In the genomic region with DNA sequence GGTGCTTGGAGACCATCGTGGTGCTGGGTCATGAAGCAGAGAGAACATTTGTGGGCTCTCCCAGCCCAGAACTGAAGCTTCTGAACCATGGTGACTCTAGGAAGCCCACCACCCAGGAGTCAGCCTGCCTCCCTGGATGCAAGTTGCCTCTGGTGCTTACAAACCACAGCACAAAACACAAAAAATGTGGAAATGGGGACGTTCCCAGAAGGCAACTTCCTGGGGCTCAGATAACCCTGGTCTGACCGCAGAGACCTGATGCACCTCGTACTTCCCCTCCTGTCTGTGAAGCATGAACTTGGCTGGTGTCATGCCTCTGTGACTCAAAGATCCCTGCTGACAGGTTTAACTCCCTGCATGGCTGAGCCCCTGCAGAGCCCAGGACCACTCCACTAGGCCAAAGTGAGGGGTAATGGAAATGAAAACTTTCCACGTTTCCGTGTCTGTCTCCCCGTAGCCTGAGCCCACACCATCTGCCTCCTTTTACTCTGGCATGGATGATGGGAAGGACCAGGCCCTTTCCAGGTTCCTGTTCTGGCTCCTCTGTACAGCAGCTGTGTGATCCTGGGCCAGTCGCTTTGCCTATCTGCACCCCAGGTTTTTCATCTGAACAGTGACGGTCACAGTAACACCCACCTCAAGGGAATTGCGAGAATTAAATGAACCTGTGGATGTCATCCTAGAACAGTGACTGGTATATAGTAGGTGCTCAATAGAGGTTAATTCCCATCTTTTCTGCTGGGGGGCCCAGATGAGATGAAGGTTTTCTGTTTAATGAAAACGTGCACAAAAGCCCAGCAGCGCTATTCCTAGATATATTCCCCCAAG, we compare ENCODE assay signal across 1 cellular context.
A peak's percentile ranks its signal among the peaks of the same experiment; 100 is the strongest.
TF ChIP-seq lines count a peak whose summit lies in the region.

No MANE protein-coding gene starts in this region.

TF ChIP-seq in K562, 482 proteins besides CTCF, POLR2A, EP300 and RAD21 (continued from another document):
- TF ChIP-seq, protein P1, sequence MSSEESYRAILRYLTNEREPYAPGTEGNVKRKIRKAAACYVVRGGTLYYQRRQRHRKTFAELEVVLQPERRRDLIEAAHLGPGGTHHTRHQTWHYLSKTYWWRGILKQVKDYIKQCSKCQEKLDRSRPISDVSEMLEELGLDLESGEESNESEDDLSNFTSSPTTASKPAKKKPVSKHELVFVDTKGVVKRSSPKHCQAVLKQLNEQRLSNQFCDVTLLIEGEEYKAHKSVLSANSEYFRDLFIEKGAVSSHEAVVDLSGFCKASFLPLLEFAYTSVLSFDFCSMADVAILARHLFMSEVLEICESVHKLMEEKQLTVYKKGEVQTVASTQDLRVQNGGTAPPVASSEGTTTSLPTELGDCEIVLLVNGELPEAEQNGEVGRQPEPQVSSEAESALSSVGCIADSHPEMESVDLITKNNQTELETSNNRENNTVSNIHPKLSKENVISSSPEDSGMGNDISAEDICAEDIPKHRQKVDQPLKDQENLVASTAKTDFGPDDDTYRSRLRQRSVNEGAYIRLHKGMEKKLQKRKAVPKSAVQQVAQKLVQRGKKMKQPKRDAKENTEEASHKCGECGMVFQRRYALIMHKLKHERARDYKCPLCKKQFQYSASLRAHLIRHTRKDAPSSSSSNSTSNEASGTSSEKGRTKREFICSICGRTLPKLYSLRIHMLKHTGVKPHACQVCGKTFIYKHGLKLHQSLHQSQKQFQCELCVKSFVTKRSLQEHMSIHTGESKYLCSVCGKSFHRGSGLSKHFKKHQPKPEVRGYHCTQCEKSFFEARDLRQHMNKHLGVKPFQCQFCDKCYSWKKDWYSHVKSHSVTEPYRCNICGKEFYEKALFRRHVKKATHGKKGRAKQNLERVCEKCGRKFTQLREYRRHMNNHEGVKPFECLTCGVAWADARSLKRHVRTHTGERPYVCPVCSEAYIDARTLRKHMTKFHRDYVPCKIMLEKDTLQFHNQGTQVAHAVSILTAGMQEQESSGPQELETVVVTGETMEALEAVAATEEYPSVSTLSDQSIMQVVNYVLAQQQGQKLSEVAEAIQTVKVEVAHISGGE (CRISPR knock-in tag; IDR thresholded peaks at IDR 0.05): peak in 1 of 3 experiments; percentile 47; a peak in 1 of 6 replicates
- TF ChIP-seq ADNP (tag; IDR thresholded peaks at IDR 0.05) (no peak), SMAD4 (CRISPR knock-in tag; conservative IDR thresholded peaks at IDR 0.05) (peak; percentile 84), RBM14 (IDR thresholded peaks at IDR 0.05; ENCODE audit: borderline replicate concordance, insufficient read depth, low read depth, low read length) (no peak), ARID1B (IDR thresholded peaks at IDR 0.05) (peak; percentile 50; the same call in 1 of the 2 replicates), TEAD2 (tag; IDR thresholded peaks at IDR 0.05) (no peak), CTBP1 (IDR thresholded peaks at IDR 0.05; ENCODE audit: borderline replicate concordance) (peak; percentile 48; the same call in 1 of the 2 replicates), ZNF24 (IDR thresholded peaks at IDR 0.05) (no peak), KLF1 (tag; IDR thresholded peaks at IDR 0.05) (no peak), ZNF436 (CRISPR knock-in tag; IDR thresholded peaks at IDR 0.05) (no peak), GABPA (tag; conservative IDR thresholded peaks at IDR 0.05; ENCODE audit: low read depth) (peak; percentile 65), NR2C1 (IDR thresholded peaks at IDR 0.05) (no peak), NR2C1 (tag; IDR thresholded peaks at IDR 0.05) (0 out of 2 replicates have a peak, but pooled peaks have one; percentile 30), ZNF263 (CRISPR knock-in tag; IDR thresholded peaks at IDR 0.05; ENCODE audit: borderline replicate concordance) (no peak), ZBTB7A (IDR thresholded peaks at IDR 0.05; ENCODE audit: borderline replicate concordance, control insufficient read depth, low read depth, low read length) (0 out of 2 replicates have a peak, but pooled peaks have one; percentile 4), TAF15 (IDR thresholded peaks at IDR 0.05; ENCODE audit: low read depth, low read length) (no peak), ZNF165 (CRISPR knock-in tag; IDR thresholded peaks at IDR 0.05; ENCODE audit: borderline replicate concordance) (peak; percentile 24; the same call in 1 of the 2 replicates), NFE2 (IDR thresholded peaks at IDR 0.05; ENCODE audit: low read depth) (0 out of 2 replicates have a peak, but pooled peaks have one; percentile 3), ETV5 (CRISPR knock-in tag; IDR thresholded peaks at IDR 0.05; ENCODE audit: low read depth) (peak; percentile 75; the same call in 1 of the 2 replicates), NR2C2 (CRISPR knock-in tag; IDR thresholded peaks at IDR 0.05) (no peak), NR2C2 (tag; IDR thresholded peaks at IDR 0.05) (peak; percentile 59; the same call in 1 of the 2 replicates), ZNF143 (CRISPR knock-in tag; IDR thresholded peaks at IDR 0.05) (no peak), ZNF311 (CRISPR knock-in tag; IDR thresholded peaks at IDR 0.05) (0 out of 2 replicates have a peak, but pooled peaks have one; percentile 57), ETV6 (IDR thresholded peaks at IDR 0.05; ENCODE audit: borderline replicate concordance in 1 of 2, low read depth in 2 of 2, low read length in 1 of 2) (peak in 1 of 2 experiments; percentile 87; a peak in 2 of 4 replicates), ETV6 (CRISPR knock-in tag; IDR thresholded peaks at IDR 0.05; ENCODE audit: borderline replicate concordance) (no peak), YY1 (IDR thresholded peaks at IDR 0.05; ENCODE audit: borderline replicate concordance in 1 of 3, control insufficient read depth in 1 of 3, extremely low read depth in 1 of 3, insufficient read depth in 3 of 3, insufficient read length in 1 of 3, insufficient replicate concordance in 2 of 3, low read depth in 1 of 3, low read length in 2 of 3) (no peak), SNRNP70 (optimal IDR thresholded peaks at IDR 0.05; ENCODE audit: low read depth, low read length) (no peak), BHLHE40 (IDR thresholded peaks at IDR 0.05; ENCODE audit: low read length) (no peak), TAF7 (tag; IDR thresholded peaks at IDR 0.05) (no peak), ZNF766 (CRISPR knock-in tag; conservative IDR thresholded peaks at IDR 0.05) (no peak), TEAD4 (IDR thresholded peaks at IDR 0.05; ENCODE audit: low read length) (peak; percentile 40; the same call in 1 of the 2 replicates), TEAD4 (CRISPR knock-in tag; IDR thresholded peaks at IDR 0.05; ENCODE audit: borderline replicate concordance) (no peak), EP400 (IDR thresholded peaks at IDR 0.05) (no peak), SMARCA4 (IDR thresholded peaks at IDR 0.05) (peak; percentile 46; the same call in 1 of the 2 replicates), ZKSCAN8 (CRISPR knock-in tag; IDR thresholded peaks at IDR 0.05) (peak; percentile 79; the same call in 1 of the 2 replicates), ETV1 (tag; conservative IDR thresholded peaks at IDR 0.05; ENCODE audit: low read depth) (peak; percentile 59; the same call in 1 of the 2 replicates), XRCC5 (IDR thresholded peaks at IDR 0.05; ENCODE audit: low read depth, low read length) (no peak), SRF (CRISPR knock-in tag; IDR thresholded peaks at IDR 0.05) (peak in 1 of 2 experiments; percentile 89; a peak in 1 of 4 replicates), CBFA2T3 (IDR thresholded peaks at IDR 0.05) (peak; percentile 32; the same call in 1 of the 2 replicates), ESRRA (IDR thresholded peaks at IDR 0.05; ENCODE audit: borderline replicate concordance, low read depth) (peak; percentile 80; the same call in 1 of the 2 replicates), ZNF175 (CRISPR knock-in tag; IDR thresholded peaks at IDR 0.05; ENCODE audit: low read depth) (peak; percentile 58; the same call in 1 of the 2 replicates), HNRNPL (IDR thresholded peaks at IDR 0.05; ENCODE audit: low read depth, low read length) (no peak), JUND (IDR thresholded peaks at IDR 0.05; ENCODE audit: borderline replicate concordance, low read depth, low read length) (peak; percentile 54), JUND (tag; IDR thresholded peaks at IDR 0.05; ENCODE audit: borderline replicate concordance, low read depth, low read length) (no peak; the same call in 2 of the 3 replicates), SRSF9 (IDR thresholded peaks at IDR 0.05; ENCODE audit: borderline replicate concordance, low read depth, low read length) (no peak), CXXC5 (CRISPR knock-in tag; IDR thresholded peaks at IDR 0.05) (peak; percentile 42), ARNT (IDR thresholded peaks at IDR 0.05) (no peak), GTF2A2 (tag; IDR thresholded peaks at IDR 0.05) (no peak)
- TF ChIP-seq, protein P2, sequence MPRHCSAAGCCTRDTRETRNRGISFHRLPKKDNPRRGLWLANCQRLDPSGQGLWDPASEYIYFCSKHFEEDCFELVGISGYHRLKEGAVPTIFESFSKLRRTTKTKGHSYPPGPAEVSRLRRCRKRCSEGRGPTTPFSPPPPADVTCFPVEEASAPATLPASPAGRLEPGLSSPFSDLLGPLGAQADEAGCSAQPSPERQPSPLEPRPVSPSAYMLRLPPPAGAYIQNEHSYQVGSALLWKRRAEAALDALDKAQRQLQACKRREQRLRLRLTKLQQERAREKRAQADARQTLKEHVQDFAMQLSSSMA (CRISPR knock-in tag; IDR thresholded peaks at IDR 0.05): no peak
- TF ChIP-seq, protein P3, sequence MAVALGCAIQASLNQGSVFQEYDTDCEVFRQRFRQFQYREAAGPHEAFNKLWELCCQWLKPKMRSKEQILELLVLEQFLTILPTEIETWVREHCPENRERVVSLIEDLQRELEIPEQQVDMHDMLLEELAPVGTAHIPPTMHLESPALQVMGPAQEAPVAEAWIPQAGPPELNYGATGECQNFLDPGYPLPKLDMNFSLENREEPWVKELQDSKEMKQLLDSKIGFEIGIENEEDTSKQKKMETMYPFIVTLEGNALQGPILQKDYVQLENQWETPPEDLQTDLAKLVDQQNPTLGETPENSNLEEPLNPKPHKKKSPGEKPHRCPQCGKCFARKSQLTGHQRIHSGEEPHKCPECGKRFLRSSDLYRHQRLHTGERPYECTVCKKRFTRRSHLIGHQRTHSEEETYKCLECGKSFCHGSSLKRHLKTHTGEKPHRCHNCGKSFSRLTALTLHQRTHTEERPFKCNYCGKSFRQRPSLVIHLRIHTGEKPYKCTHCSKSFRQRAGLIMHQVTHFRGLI (CRISPR knock-in tag; IDR thresholded peaks at IDR 0.05): peak; percentile 62; the same call in 1 of the 2 replicates
- TF ChIP-seq, protein P4, sequence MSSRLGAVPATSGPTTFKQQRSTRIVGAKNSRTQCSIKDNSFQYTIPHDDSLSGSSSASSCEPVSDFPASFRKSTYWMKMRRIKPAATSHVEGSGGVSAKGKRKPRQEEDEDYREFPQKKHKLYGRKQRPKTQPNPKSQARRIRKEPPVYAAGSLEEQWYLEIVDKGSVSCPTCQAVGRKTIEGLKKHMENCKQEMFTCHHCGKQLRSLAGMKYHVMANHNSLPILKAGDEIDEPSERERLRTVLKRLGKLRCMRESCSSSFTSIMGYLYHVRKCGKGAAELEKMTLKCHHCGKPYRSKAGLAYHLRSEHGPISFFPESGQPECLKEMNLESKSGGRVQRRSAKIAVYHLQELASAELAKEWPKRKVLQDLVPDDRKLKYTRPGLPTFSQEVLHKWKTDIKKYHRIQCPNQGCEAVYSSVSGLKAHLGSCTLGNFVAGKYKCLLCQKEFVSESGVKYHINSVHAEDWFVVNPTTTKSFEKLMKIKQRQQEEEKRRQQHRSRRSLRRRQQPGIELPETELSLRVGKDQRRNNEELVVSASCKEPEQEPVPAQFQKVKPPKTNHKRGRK (tag; IDR thresholded peaks at IDR 0.05): no peak
- TF ChIP-seq, protein P5, sequence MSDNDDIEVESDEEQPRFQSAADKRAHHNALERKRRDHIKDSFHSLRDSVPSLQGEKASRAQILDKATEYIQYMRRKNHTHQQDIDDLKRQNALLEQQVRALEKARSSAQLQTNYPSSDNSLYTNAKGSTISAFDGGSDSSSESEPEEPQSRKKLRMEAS (CRISPR knock-in tag; IDR thresholded peaks at IDR 0.05): peak; percentile 51; the same call in 1 of the 2 replicates
